Comparison of ENCODE assay signal across 36 cellular contexts in the genomic region with DNA sequence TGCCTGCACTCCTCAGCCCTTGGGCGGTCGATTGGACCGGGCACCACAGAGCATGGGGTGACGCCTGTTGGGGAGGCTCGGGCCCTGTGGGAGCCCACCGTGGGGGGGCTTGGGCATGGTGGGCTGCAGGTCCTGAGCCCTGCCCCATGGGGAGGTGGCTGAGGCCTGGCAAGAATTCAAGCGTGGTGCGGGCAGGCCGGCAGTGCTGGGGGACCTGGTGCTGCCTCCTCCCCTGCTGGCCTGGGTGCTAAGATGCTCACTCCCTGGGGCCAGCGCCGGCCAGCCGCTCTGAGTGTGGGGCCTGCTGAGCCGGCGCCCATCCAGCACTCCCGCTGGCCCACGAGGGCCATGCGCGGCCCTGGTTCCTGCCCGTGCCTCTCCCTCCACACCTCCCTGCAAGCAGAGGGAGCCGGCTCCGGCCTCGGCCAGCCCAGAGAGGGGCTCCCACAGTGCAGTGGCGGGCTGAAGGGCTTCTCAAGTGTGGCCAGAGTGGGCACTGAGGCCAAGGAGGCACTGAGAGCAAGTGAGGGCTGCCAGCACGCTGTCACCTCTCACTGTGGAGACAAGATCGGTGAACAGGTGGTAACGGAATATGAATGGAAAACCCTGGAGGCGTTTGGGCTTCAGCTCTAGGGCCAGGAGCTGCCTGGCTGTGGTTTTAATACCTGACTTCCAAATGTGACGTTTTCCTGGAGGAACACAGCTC. TPM values are rescaled to one million over a fixed set of nuclear protein-coding genes. Genes with fewer than 3 reads are reported as not detected.
"Had no signal": no experiment of that assay in that cellular context is flagged by ENCODE, and none has a peak within 500 bp of the region (broad histone marks: within the 10 kb centered on the region; RNA-seq: fewer than 3 reads in every experiment).

No MANE protein-coding gene starts in this region.

- ATAC-seq: activated T-helper 17 cell treated with anti-CD3 and anti-CD28 coated beads, Interleukin-2, amount 50 U/mL, for 72 hours; PC-3 had no signal

- H3K36me3 ChIP-seq: ascending aorta, cardiac muscle cell, Peyer's patch had no signal

- H3K9me3 ChIP-seq: ascending aorta had no signal

- H3K4me1 ChIP-seq: ascending aorta, Peyer's patch had no signal

- H3K27me3 ChIP-seq: ascending aorta, cardiac muscle cell, Peyer's patch had no signal

- DNase-seq: activated B cell treated with CpG ODN at 0.5 μM for 24 hours; activated CD4-positive, alpha-beta T cell treated with anti-CD3 and anti-CD28 coated beads for 4 hours; activated CD4-positive, CD25-positive, alpha-beta regulatory T cell treated with anti-CD3 and anti-CD28 coated beads, Interleukin-2, amount 50 U/mL, for 72 hours; activated effector memory CD4-positive, alpha-beta T cell treated with anti-CD3 and anti-CD28 coated beads, Interleukin-2, amount 50 U/mL, for 16 hours; activated naive CD4-positive, alpha-beta T cell; activated naive CD8-positive, alpha-beta T cell treated with anti-CD3 and anti-CD28 coated beads, Interleukin-2, amount 10 ng/mL, durations not matched to agents 7 days and 5 days; activated T-cell treated with anti-CD3 and anti-CD28 coated beads, Interleukin-2, amount 50 U/mL, for 1 hour; activated T-cell treated with anti-CD3 and anti-CD28 coated beads, Interleukin-2, amount 50 U/mL, for 72 hours; amygdala; MM.1S; NCI-H1092; NCI-H146; NCI-H187; NCI-H2029 treated with DMSO at 0.1 percent for 48 hours; NCI-H2107; NCI-H2171; NCI-H510A; NCI-H526; NCI-H748 treated with DMSO at 0.1 percent for 48 hours; NK-92 treated with Interleukin-12 subunit alpha and Interleukin-12 subunit beta, amount 100 ng/mL, for 24 hours; PC-3; Peyer's patch; RPMI8226; SIG-M5; SW 1271; T-helper 1 cell; T-helper 2 cell; T-helper 9 cell had no signal

- H3K27ac ChIP-seq: ascending aorta, cardiac muscle cell, KMS-11, Peyer's patch, VCaP had no signal

- H3K9ac ChIP-seq: KMS-11 had no signal

- H3K4me3 ChIP-seq: ascending aorta, cardiac muscle cell, Peyer's patch had no signal

RNA-seq across cellular contexts. Expression of a gene that starts 28.5 kb away (rescaled TPM):
- total RNA-seq: activated B cell treated with CpG ODN at 0.5 μM for 24 hours; activated CD8-positive, alpha-beta memory T cell treated with anti-CD3 and anti-CD28 coated beads for 36 hours; activated CD8-positive, alpha-beta T cell treated with anti-CD3 and anti-CD28 coated beads for 36 hours; activated naive CD8-positive, alpha-beta T cell treated with anti-CD3 and anti-CD28 coated beads, Interleukin-2, amount 10 ng/mL, durations not matched to agents 7 days and 5 days; cardiac muscle cell; LHCN-M2 had no signal
- polyA plus RNA-seq: cardiac muscle cell had no signal

RNA-seq across cellular contexts. Expression of a gene that starts 29.4 kb away (rescaled TPM):
- total RNA-seq: activated B cell treated with CpG ODN at 0.5 μM for 24 hours; activated CD8-positive, alpha-beta memory T cell treated with anti-CD3 and anti-CD28 coated beads for 36 hours; activated CD8-positive, alpha-beta T cell treated with anti-CD3 and anti-CD28 coated beads for 36 hours had no signal
